In genomic region chr3:170257145-170257544, GRCh38 we compare ENCODE assay signal across 1 cellular context.
TF ChIP-seq lines count a peak whose summit lies in the region.

No MANE protein-coding gene starts in this region.

TF ChIP-seq in WTC11, 78 proteins besides CTCF, POLR2A, EP300 and RAD21 (continued from another document):
- no peak for TF ChIP-seq ZSCAN18 (CRISPR knock-in tag; IDR thresholded peaks at IDR 0.05)
- no peak for TF ChIP-seq ATF6 (CRISPR knock-in tag; IDR thresholded peaks at IDR 0.05)
- TF ChIP-seq ZNF121 (CRISPR knock-in tag; IDR thresholded peaks at IDR 0.05), result no peak
- no peak for TF ChIP-seq E2F4 (CRISPR knock-in tag; IDR thresholded peaks at IDR 0.05; ENCODE audit: borderline replicate concordance, low read depth)
- TF ChIP-seq KAT7 (CRISPR knock-in tag; IDR thresholded peaks at IDR 0.05; ENCODE audit: borderline replicate concordance), result no peak
